ENCODE assay signal across 8 cellular contexts in the genomic region with DNA sequence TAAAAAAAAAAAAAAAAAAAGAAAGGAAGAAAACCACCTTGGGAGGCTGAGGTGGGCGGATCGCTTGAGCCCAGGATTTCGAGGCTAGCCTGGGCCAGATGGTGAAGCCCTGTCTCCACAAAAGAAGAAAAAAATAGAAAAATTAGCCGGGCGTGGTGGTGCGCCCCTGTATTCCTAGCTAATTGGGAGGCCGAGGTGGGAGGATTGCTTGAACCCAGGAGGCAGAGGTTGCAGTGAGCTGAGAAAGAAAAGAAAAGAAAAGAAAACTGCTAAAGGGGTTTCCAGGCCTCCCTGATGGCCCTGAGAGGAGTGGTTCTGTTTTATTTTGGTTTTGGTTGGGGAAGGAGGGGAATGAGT. TPM values are rescaled to one million over a fixed set of nuclear protein-coding genes. Genes with fewer than 3 reads are reported as not detected.
DNase-seq lines count a peak whose midpoint lies in the region; ATAC-seq and TF ChIP-seq lines count a peak whose summit lies in the region.

No MANE protein-coding gene starts in this region.

- ATAC-seq in naive B cell (ENCODE audit: low read depth in 2 of 2) (no peak), GM21737 (IDR thresholded peaks at IDR 0.05; ENCODE audit: unreplicated experiment) (no peak)

- H4K20me1 ChIP-seq in mammary epithelial cell (ENCODE audit: insufficient read depth, low read length) = no peaks in the 10 kb centered on the region

- no peaks in the 10 kb centered on the region for H3K27me3 ChIP-seq in HUES64 (ENCODE audit: insufficient read depth, low read length)
- no peaks in the 10 kb centered on the region for H3K27me3 ChIP-seq in mammary epithelial cell (ENCODE audit: insufficient read depth, low read length)

- no TSS peak for BruUV-seq in mammary epithelial cell (replicated peaks; lab: Mats Ljungman, UMichigan)

- H3K36me3 Mint-ChIP-seq in naive B cell = peaks cover 4% of the 10 kb centered on the region in 2 donors

- POLR2A ChIA-PET in AG04449 (lab: Yijun Ruan, JAX) = no interaction called here

- H3K9ac ChIP-seq in HUES64 (ENCODE audit: low read depth, low read length) (no peak overlapping the region), mammary epithelial cell (ENCODE audit: insufficient read depth, low read length) (no peak overlapping the region)

- CTCF ChIA-PET in AG04449 (lab: Yijun Ruan, JAX) = no interaction called here
- CTCF ChIA-PET in mammary epithelial cell (lab: Charles Lee; ENCODE audit: low non-redundant PET) = no interaction called here

- in situ Hi-C loops in mammary epithelial cell (cut with MboI; ENCODE audit: low sequenced_read_pairs in 2 of 2) = no loop called here

- TF ChIP-seq CTCF in AG04449 (IDR thresholded peaks at IDR 0.05; ENCODE audit: insufficient read depth, low read length, missing control alignments) (no peak), mammary epithelial cell (conservative IDR thresholded peaks at IDR 0.05 in 1 of 2, IDR thresholded peaks at IDR 0.05 in 1 of 2; ENCODE audit: extremely low read depth in 1 of 2, insufficient read depth in 1 of 2, low read depth in 1 of 2, low read length in 2 of 2) (no peak), GM10266 (IDR thresholded peaks at IDR 0.05; ENCODE audit: control insufficient read depth, insufficient read depth, low read depth, missing control alignments) (no peak)

- H3K4me1 Mint-ChIP-seq in naive B cell = peaks cover 30 to 48% (median 43%) of the 10 kb centered on the region in 3 donors

- no peak overlapping the region for H3K27ac ChIP-seq in HUES64 (ENCODE audit: low read depth, low read length)
- no peak overlapping the region for H3K27ac ChIP-seq in mammary epithelial cell (ENCODE audit: insufficient read depth, low read depth, low read length)

- H3K36me3 ChIP-seq in HUES64 (ENCODE audit: insufficient read depth, low read length) (peaks cover 13% of the 10 kb centered on the region), mammary epithelial cell (ENCODE audit: insufficient read depth, low read length) (no peaks in the 10 kb centered on the region)

- no peak overlapping the region for H2AFZ ChIP-seq in mammary epithelial cell (ENCODE audit: low read depth, low read length)

- peaks cover 3% of the 10 kb centered on the region; the same call in 1 of the 2 replicates for H3K4me1 ChIP-seq in HUES64 (ENCODE audit: insufficient read depth, low read length)
- peaks cover 5% of the 10 kb centered on the region for H3K4me1 ChIP-seq in mammary epithelial cell (ENCODE audit: insufficient read depth, low read length)

- DNase-seq in AG04449 (ENCODE audit: low read depth, low spot score) = no peak
- DNase-seq in mammary epithelial cell = no peak
- no peak for DNase-seq in naive B cell
- DNase-seq in NCI-H2227 treated with DMSO at 0.1 percent for 48 hours (lab: John Stamatoyannopoulos, UW) = no peak
- no peak for DNase-seq in NCI-H1105 (lab: John Stamatoyannopoulos, UW)
- DNase-seq in GM10266 (ENCODE audit: extremely low spot score) = no peak

- no peaks in the 10 kb centered on the region for H3K27me3 Mint-ChIP-seq in naive B cell

- H3K9me3 ChIP-seq in HUES64 (ENCODE audit: insufficient read depth, low read depth, low read length) (no peaks in the 10 kb centered on the region), mammary epithelial cell (replicated peaks; ENCODE audit: insufficient read depth, low read length) (no peaks in the 10 kb centered on the region)

- H3K27ac Mint-ChIP-seq in naive B cell = peak overlapping the region; percentile 99 to 100 (median 100)

- whole genome bisulfite sequencing in HUES64 = 93% methylated on average over 7 of the region's 7 CpGs
- 84% methylated on average over 7 of the region's 7 CpGs for WGBS in mammary epithelial cell (ENCODE audit: low coverage, missing lambda C conversion rate)

- H3K4me3 ChIP-seq in AG04449 (ENCODE audit: low read depth, low read length) (peak overlapping the region; percentile 98), HUES64 (ENCODE audit: low read length) (peak overlapping the region; percentile 75), mammary epithelial cell (replicated peaks in 1 of 3; ENCODE audit: insufficient read depth in 1 of 3, low read depth in 2 of 3, low read length in 3 of 3) (peak overlapping the region; percentile 89 to 99 (median 98))

- dilution Hi-C loops in mammary epithelial cell (cut with HindIII; ENCODE audit: low sequenced_read_pairs) = no loop called here

- H3K9me3 Mint-ChIP-seq in naive B cell = peaks cover 0 to 2% (median 0%) of the 10 kb centered on the region in 7 donors

- H3K79me2 ChIP-seq in mammary epithelial cell (ENCODE audit: insufficient read depth, low read length) = peaks cover 87% of the 10 kb centered on the region

- H3K4me3 Mint-ChIP-seq in naive B cell = peak overlapping the region; percentile 88 to 98 (median 94)

- intact Hi-C loops in mammary epithelial cell (cut with micrococcal nuclease) = loop anchor here (5.0 kb wide), 1 partner anchor 209 kb away; a partner anchor contains a TSS

- peak overlapping the region; percentile 93 for H3K4me2 ChIP-seq in mammary epithelial cell (ENCODE audit: insufficient read depth, low read depth, low read length)

RNA-seq across cellular contexts. Expression of a gene that starts 0.7 kb away (rescaled TPM):
- polyA plus RNA-seq in HUES64 (2013, experiment 1 of 2) = 7.7 TPM
- 7.1 TPM for polyA plus RNA-seq in HUES64 (2013, experiment 2 of 2)
- total RNA-seq in mammary epithelial cell = 10 to 100 TPM; 11.0 to 12.0 TPM
- polyA plus RNA-seq in mammary epithelial cell = 5.6 TPM
- polyA minus RNA-seq in mammary epithelial cell = 6.6 TPM
- 1 to 10 TPM; 3.1 to 8.6 (median 5.4) TPM for polyA plus RNA-seq in naive B cell (ENCODE audit: low read depth in 6 of 6)

RNA-seq across cellular contexts. Expression of a gene that starts 1.4 kb away (rescaled TPM):
- 22.6 TPM for polyA plus RNA-seq in HUES64 (2013, experiment 1 of 2)
- 22.7 TPM for polyA plus RNA-seq in HUES64 (2013, experiment 2 of 2)
- total RNA-seq in mammary epithelial cell = 10 to 100 TPM; 20.7 to 32.8 TPM
- polyA plus RNA-seq in mammary epithelial cell = 25.1 TPM
- polyA minus RNA-seq in mammary epithelial cell = 25.5 TPM
- 100 to 1,000 TPM in 1 of 6 donors, 10 to 100 TPM in 5; 78.8 to 121 (median 89.0) TPM for polyA plus RNA-seq in naive B cell (ENCODE audit: low read depth in 6 of 6)
